In genomic region chr11:63841554-63841953, GRCh38 we compare ENCODE assay signal across 8 cellular contexts. TPM values are rescaled to one million over a fixed set of nuclear protein-coding genes. Genes with fewer than 3 reads are reported as not detected.
A peak's percentile ranks its signal among the peaks of the same experiment; 100 is the strongest.
DNase-seq lines count a peak whose midpoint lies in the region; ATAC-seq and TF ChIP-seq lines count a peak whose summit lies in the region.

No MANE protein-coding gene starts in this region.

- H3K4me3 ChIP-seq in AG04449 (ENCODE audit: low read depth, low read length) (peak overlapping the region; percentile 78), ascending aorta (peak overlapping the region; percentile 93 to 96), thyroid gland (replicated peaks in 1 of 3) (peak overlapping the region in 1 of 3 donors; percentile 87)

- H3K9me3 ChIP-seq in ascending aorta (no peaks in the 10 kb centered on the region), thyroid gland (no peaks in the 10 kb centered on the region)

- H3K36me3 ChIP-seq in ascending aorta (peaks cover 12 to 21% of the 10 kb centered on the region in 2 donors), thyroid gland (no peaks in the 10 kb centered on the region)

- H3K27ac ChIP-seq in ascending aorta = peak overlapping the region in 1 of 2 donors; percentile 57
- H3K27ac ChIP-seq in thyroid gland = peak overlapping the region; percentile 85 to 92 (median 88)

- TF ChIP-seq CTCF in AG04449 (IDR thresholded peaks at IDR 0.05; ENCODE audit: insufficient read depth, low read length, missing control alignments) (no peak), ascending aorta (IDR thresholded peaks at IDR 0.05) (no peak), thyroid gland (IDR thresholded peaks at IDR 0.05) (no peak)

- peak in 1 of 2 donors; percentile 76 for TF ChIP-seq POLR2A in thyroid gland (IDR thresholded peaks at IDR 0.05)

- CTCF ChIA-PET in AG04449 (lab: Yijun Ruan, JAX) = interaction anchor here (1.1 to 21.2 kb wide), 6 partner anchors 15 to 159 kb away, joined by 3 to 639 read pairs (median 4); no protein-coding TSS in a partner anchor

- DNase-seq in AG04449 (ENCODE audit: low read depth, low spot score) (no peak), HK-2 (ENCODE audit: unreplicated experiment) (peak; percentile 27), ascending aorta (ENCODE audit: low spot score in 2 of 2) (no peak), kidney glomerular epithelial cell (lab: John Stamatoyannopoulos, UW) (peak; percentile 95), thyroid gland (peak; percentile 94), DMS153 (lab: John Stamatoyannopoulos, UW) (no peak), left colon (no peak), putamen (ENCODE audit: low spot score) (no peak)

- ATAC-seq in left colon = no peak

- peaks cover 7 to 38% of the 10 kb centered on the region in 2 donors for H3K4me1 ChIP-seq in ascending aorta
- peaks cover 66 to 75% of the 10 kb centered on the region in 2 donors for H3K4me1 ChIP-seq in thyroid gland

- H3K27me3 ChIP-seq in ascending aorta (no peaks in the 10 kb centered on the region), thyroid gland (no peaks in the 10 kb centered on the region)

- POLR2A ChIA-PET in AG04449 (lab: Yijun Ruan, JAX) = interaction anchor here (0.7 kb wide), 1 partner anchor 46 kb away, joined by 3 read pairs; no protein-coding TSS in a partner anchor

- 13 to 35% methylated on average over 3 of the region's 3 CpGs for WGBS in thyroid gland, 2 donors

- intact Hi-C loops in ascending aorta (cut with DNase I) = no loop called here
- intact Hi-C loops in thyroid gland (cut with DNase I) = no loop called here
- intact Hi-C loops in left colon (cut with DNase I, micrococcal nuclease) = no loop called here

RNA-seq across cellular contexts. Expression of gene MARK2, which starts 2.6 kb away (rescaled TPM):
- total RNA-seq in ascending aorta = 45.7 TPM
- 10 to 100 TPM; 28.2 to 57.7 (median 48.6) TPM for total RNA-seq in thyroid gland
- 100 to 1,000 TPM in 1 of 2 donors, 10 to 100 TPM in 1; 91.8 to 100 TPM for total RNA-seq in left colon

RNA-seq across cellular contexts. Expression of gene SPINDOC, which starts 28.3 kb away (rescaled TPM):
- 5.0 TPM for total RNA-seq in ascending aorta
- 10 to 100 TPM in 2 of 4 donors, 1 to 10 TPM in 2; 7.4 to 12.6 (median 10.3) TPM for total RNA-seq in thyroid gland
- total RNA-seq in left colon = 1 to 10 TPM; 6.4 to 7.1 TPM

Comparison
In these comparisons a context has a peak if more than half of its experiments do, and no peak if none do; other contexts are left out.
1. DNase-seq: peak in HK-2 (single experiment), kidney glomerular epithelial cell (single experiment) and thyroid gland (2 of 2); none in AG04449 (single experiment), ascending aorta (0 of 2), DMS153 (single experiment), left colon (0 of 2) and putamen (single experiment).